12 cellular contexts compared by ENCODE assay signal in genomic region chr13:20193924-20194631, GRCh38. TPM values are rescaled to one million over a fixed set of nuclear protein-coding genes. Genes with fewer than 3 reads are reported as not detected.
A peak's percentile ranks its signal among the peaks of the same experiment; 100 is the strongest.
DNase-seq lines count a peak whose midpoint lies in the region; ATAC-seq and TF ChIP-seq lines count a peak whose summit lies in the region.
"Had no signal": no experiment of that assay in that cellular context is flagged by ENCODE, and none has a peak within 500 bp of the region (broad histone marks: within the 10 kb centered on the region; RNA-seq: fewer than 3 reads in every experiment).

No MANE protein-coding gene starts in this region.

- no peaks in the 10 kb centered on the region for H3K9me3 Mint-ChIP-seq in activated CD8-positive, alpha-beta memory T cell treated with anti-CD3 and anti-CD28 coated beads, Interleukin-2, amount 10 ng/mL, durations not matched to agents 7 days and 5 days (ENCODE audit: low read depth)

- H3K36me3 ChIP-seq in SK-N-MC (ENCODE audit: insufficient read depth, low read length) (no peaks in the 10 kb centered on the region), esophagus muscularis mucosa (no peaks in the 10 kb centered on the region), transverse colon (no peaks in the 10 kb centered on the region)
- H3K36me3 ChIP-seq: prostate gland, tibial artery had no signal

- H3K27ac ChIP-seq in SK-N-MC, result no peak overlapping the region
- no peak overlapping the region for H3K27ac ChIP-seq in esophagus muscularis mucosa (replicated peaks in 1 of 4)
- no peak overlapping the region for H3K27ac ChIP-seq in transverse colon
- H3K27ac ChIP-seq: C4-2B, prostate gland, tibial artery had no signal

- TF ChIP-seq CTCF in esophagus muscularis mucosa (IDR thresholded peaks at IDR 0.05), result no peak
- no peak for TF ChIP-seq CTCF in transverse colon (IDR thresholded peaks at IDR 0.05)

- peak; percentile 7 for ATAC-seq in activated CD8-positive, alpha-beta memory T cell treated with anti-CD3 and anti-CD28 coated beads, Interleukin-2, amount 10 ng/mL, durations not matched to agents 7 days and 5 days

- H3K9me3 ChIP-seq in SK-N-MC (ENCODE audit: low read depth, low read length) (no peaks in the 10 kb centered on the region), esophagus muscularis mucosa (no peaks in the 10 kb centered on the region), transverse colon (no peaks in the 10 kb centered on the region)
- H3K9me3 ChIP-seq: prostate gland, tibial artery had no signal

- peaks cover 60% of the 10 kb centered on the region for H3K27me3 Mint-ChIP-seq in activated CD8-positive, alpha-beta memory T cell treated with anti-CD3 and anti-CD28 coated beads, Interleukin-2, amount 10 ng/mL, durations not matched to agents 7 days and 5 days

- H3K36me3 Mint-ChIP-seq in activated CD8-positive, alpha-beta memory T cell treated with anti-CD3 and anti-CD28 coated beads, Interleukin-2, amount 10 ng/mL, durations not matched to agents 7 days and 5 days, result no peaks in the 10 kb centered on the region

- H3K4me3 ChIP-seq in SK-N-MC (peak overlapping the region; percentile 76), esophagus muscularis mucosa (peak overlapping the region; percentile 55 to 68 (median 60)), transverse colon (peak overlapping the region in 1 of 4 donors; percentile 78)

- 17% methylated on average over 19 of the region's 26 CpGs for WGBS in esophagus muscularis mucosa
- WGBS in transverse colon (ENCODE audit: low coverage in 1 of 2), 2 donors, result 0 to 51% methylated on average over 1 to 26 of the region's 26 CpGs

- no peak for TF ChIP-seq EP300 in esophagus muscularis mucosa (IDR thresholded peaks at IDR 0.05)
- no peak for TF ChIP-seq EP300 in transverse colon (IDR thresholded peaks at IDR 0.05; ENCODE audit: low read depth)

- TF ChIP-seq POLR2A in esophagus muscularis mucosa (IDR thresholded peaks at IDR 0.05; ENCODE audit: low read depth), result no peak
- no peak for TF ChIP-seq POLR2A in transverse colon (IDR thresholded peaks at IDR 0.05)

- in situ Hi-C loops in transverse colon (cut with MboI; ENCODE audit: low pct_ligation_motif_present in 1 of 4, low pct_unique_long_range_greater_than_20kb in 1 of 4, low sequenced_read_pairs in 3 of 4), result loop anchor here in 3 of 4 donors (10.0 to 25.0 kb wide), 5 partner anchors 291 to 743 kb away; partner anchors contain the start of gene XPO4 (in 1 of the 3)

- peaks cover 26% of the 10 kb centered on the region for H3K4me1 Mint-ChIP-seq in activated CD8-positive, alpha-beta memory T cell treated with anti-CD3 and anti-CD28 coated beads, Interleukin-2, amount 10 ng/mL, durations not matched to agents 7 days and 5 days

- CTCF ChIA-PET in activated CD8-positive, alpha-beta memory T cell treated with anti-CD3 and anti-CD28 coated beads, Interleukin-2, amount 10 ng/mL, durations not matched to agents 7 days and 5 days (lab: Charles Lee), result interaction anchor here (0.6 to 2.5 kb wide), 5 partner anchors 11 to 734 kb away, joined by 3 to 17 read pairs (median 4); no protein-coding TSS in a partner anchor

- intact Hi-C loops in esophagus muscularis mucosa (cut with DNase I), result no loop called here
- intact Hi-C loops in transverse colon (cut with DNase I; ENCODE audit: low total_unique reads), result no loop called here

- DNase-seq in activated CD8-positive, alpha-beta memory T cell treated with anti-CD3 and anti-CD28 coated beads, Interleukin-2, amount 10 ng/mL, durations not matched to agents 7 days and 5 days, result no peak
- DNase-seq in activated CD8-positive, alpha-beta memory T cell treated with anti-CD3 and anti-CD28 coated beads, Interleukin-2, amount 50 U/mL, for 48 hours, result no peak
- DNase-seq in SK-N-MC (ENCODE audit: low read depth, low spot score) (no peak), esophagus muscularis mucosa (ENCODE audit: extremely low spot score) (peak; percentile 85), transverse colon (no peak), cerebellum (ENCODE audit: low spot score) (no peak), DMS 273 treated with DMSO at 0.1 percent for 48 hours (lab: John Stamatoyannopoulos, UW) (no peak)
- DNase-seq in stimulated activated CD8-positive, alpha-beta memory T cell treated with anti-CD3 and anti-CD28 coated beads, Interleukin-4, amount 100 ng/mL, for 48 hours, result peak; percentile 44
- DNase-seq: OCI-M1, tibial artery had no signal

- no peak overlapping the region for H3K9ac ChIP-seq in SK-N-MC (ENCODE audit: insufficient read length)

- no peak overlapping the region for H3K27ac Mint-ChIP-seq in activated CD8-positive, alpha-beta memory T cell treated with anti-CD3 and anti-CD28 coated beads, Interleukin-2, amount 10 ng/mL, durations not matched to agents 7 days and 5 days

- H3K27me3 ChIP-seq in esophagus muscularis mucosa (peaks cover 3 to 66% (median 35%) of the 10 kb centered on the region in 4 donors), transverse colon (peaks cover 54% of the 10 kb centered on the region)

- H3K4me1 ChIP-seq in esophagus muscularis mucosa (peaks cover 20 to 29% (median 27%) of the 10 kb centered on the region in 4 donors), transverse colon (peaks cover 10 to 52% (median 33%) of the 10 kb centered on the region in 4 donors)

- peak overlapping the region; percentile 44 for H3K4me3 Mint-ChIP-seq in activated CD8-positive, alpha-beta memory T cell treated with anti-CD3 and anti-CD28 coated beads, Interleukin-2, amount 10 ng/mL, durations not matched to agents 7 days and 5 days

RNA-seq across cellular contexts. Expression of gene GJB2, which starts 1.3 kb away (rescaled TPM):
- 1 to 10 TPM; 4.0 to 8.7 TPM for total RNA-seq in activated CD8-positive, alpha-beta memory T cell treated with anti-CD3 and anti-CD28 coated beads, Interleukin-2, amount 10 ng/mL, durations not matched to agents 7 days and 5 days
- under 1 TPM in 2 of 4 donors, not detected in 2; 0.50 to 0.75 TPM for total RNA-seq in esophagus muscularis mucosa
- total RNA-seq in transverse colon, result 10 to 100 TPM in 3 of 4 donors, 1 to 10 TPM in 1; 5.0 to 38.4 (median 25.9) TPM
- 3.6 TPM for total RNA-seq in cerebellum

RNA-seq across cellular contexts. Expression of gene GJA3, which starts 33.2 kb away (rescaled TPM):
- total RNA-seq in activated CD8-positive, alpha-beta memory T cell treated with anti-CD3 and anti-CD28 coated beads, Interleukin-2, amount 10 ng/mL, durations not matched to agents 7 days and 5 days, result under 1 TPM; 0.75 to 0.76 TPM
- total RNA-seq in esophagus muscularis mucosa, result not detected
- total RNA-seq in transverse colon, result under 1 TPM in 1 of 4 donors, not detected in 3; 0.14 TPM
- 0.27 TPM for total RNA-seq in cerebellum

RNA-seq across cellular contexts. Expression of gene GJB6, which starts 38.0 kb away (rescaled TPM):
- 10 to 100 TPM in 1 of 2 experiments, 1 to 10 TPM in 1; 4.8 to 11.0 TPM for total RNA-seq in activated CD8-positive, alpha-beta memory T cell treated with anti-CD3 and anti-CD28 coated beads, Interleukin-2, amount 10 ng/mL, durations not matched to agents 7 days and 5 days
- total RNA-seq in esophagus muscularis mucosa (not detected), transverse colon (under 1 TPM in 1 of 4 donors, not detected in 3; 0.68 TPM), cerebellum (3.0 TPM)

Comparison
In these comparisons a context has a peak if more than half of its experiments do, and no peak if none do; other contexts are left out.
1. DNase-seq: peak in esophagus muscularis mucosa (single experiment) and stimulated activated CD8-positive, alpha-beta memory T cell treated with anti-CD3 and anti-CD28 coated beads, Interleukin-4, amount 100 ng/mL, for 48 hours (single experiment); none in activated CD8-positive, alpha-beta memory T cell treated with anti-CD3 and anti-CD28 coated beads, Interleukin-2, amount 10 ng/mL, durations not matched to agents 7 days and 5 days (single experiment), activated CD8-positive, alpha-beta memory T cell treated with anti-CD3 and anti-CD28 coated beads, Interleukin-2, amount 50 U/mL, for 48 hours (single experiment), SK-N-MC (single experiment), transverse colon (single experiment), cerebellum (single experiment) and DMS 273 treated with DMSO at 0.1 percent for 48 hours (single experiment).